ENCODE assay signal across 1 cellular context in the genomic region with DNA sequence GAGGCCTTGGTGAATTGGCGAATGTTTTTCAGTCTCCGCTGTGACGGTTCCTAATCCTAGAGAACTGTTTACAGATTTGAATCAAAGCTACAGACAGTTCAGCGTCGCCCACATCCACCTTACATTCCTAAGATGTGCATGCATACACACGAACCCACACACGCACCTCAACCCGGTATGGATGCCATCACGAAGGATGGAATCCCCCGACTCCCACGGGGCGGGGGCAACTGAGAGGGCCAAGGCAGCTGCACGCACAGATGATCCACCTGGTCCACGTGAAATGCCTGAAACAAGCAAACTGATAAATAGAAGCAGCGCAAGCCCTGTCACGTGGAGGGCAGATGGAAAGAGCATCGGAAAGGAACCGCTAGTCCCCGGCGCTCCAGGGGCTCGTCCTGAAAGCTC.
TF ChIP-seq lines count a peak whose summit lies in the region.

No MANE protein-coding gene starts in this region.

TF ChIP-seq in HepG2, 621 proteins besides CTCF, POLR2A, EP300 and RAD21 (continued from another document and continues in another):
- TF ChIP-seq PBX3 (CRISPR knock-in tag; IDR thresholded peaks at IDR 0.05; ENCODE audit: borderline replicate concordance) = no peak
- no peak for TF ChIP-seq ZNF180 (CRISPR knock-in tag; IDR thresholded peaks at IDR 0.05; ENCODE audit: borderline replicate concordance, low read depth)
- TF ChIP-seq ZNF552 (CRISPR knock-in tag; IDR thresholded peaks at IDR 0.05; ENCODE audit: borderline replicate concordance) = no peak
- TF ChIP-seq ZKSCAN5 (CRISPR knock-in tag; IDR thresholded peaks at IDR 0.05) = 0 out of 2 replicates have a peak, but pooled peaks have one; percentile 5
- no peak for TF ChIP-seq ZBTB42 (CRISPR knock-in tag; IDR thresholded peaks at IDR 0.05)
- TF ChIP-seq, protein P1, sequence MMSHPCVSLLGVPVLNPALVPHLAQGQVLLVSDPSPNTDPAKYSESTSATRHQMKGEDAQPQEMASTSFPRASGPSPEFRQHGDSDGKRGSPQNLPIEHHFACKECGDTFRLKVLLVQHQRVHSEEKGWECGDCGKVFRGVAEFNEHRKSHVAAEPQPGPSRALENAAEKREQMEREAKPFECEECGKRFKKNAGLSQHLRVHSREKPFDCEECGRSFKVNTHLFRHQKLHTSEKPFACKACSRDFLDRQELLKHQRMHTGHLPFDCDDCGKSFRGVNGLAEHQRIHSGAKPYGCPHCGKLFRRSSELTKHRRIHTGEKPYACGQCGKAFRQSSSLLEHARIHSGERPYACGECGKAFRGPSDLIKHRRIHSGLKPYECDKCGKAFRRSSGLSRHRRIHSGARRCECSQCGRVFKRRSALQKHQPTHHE (CRISPR knock-in tag; IDR thresholded peaks at IDR 0.05; ENCODE audit: borderline replicate concordance) = 0 out of 2 replicates have a peak, but pooled peaks have one; percentile 13
- TF ChIP-seq AHR (CRISPR knock-in tag; IDR thresholded peaks at IDR 0.05) = no peak
- TF ChIP-seq, protein P2, sequence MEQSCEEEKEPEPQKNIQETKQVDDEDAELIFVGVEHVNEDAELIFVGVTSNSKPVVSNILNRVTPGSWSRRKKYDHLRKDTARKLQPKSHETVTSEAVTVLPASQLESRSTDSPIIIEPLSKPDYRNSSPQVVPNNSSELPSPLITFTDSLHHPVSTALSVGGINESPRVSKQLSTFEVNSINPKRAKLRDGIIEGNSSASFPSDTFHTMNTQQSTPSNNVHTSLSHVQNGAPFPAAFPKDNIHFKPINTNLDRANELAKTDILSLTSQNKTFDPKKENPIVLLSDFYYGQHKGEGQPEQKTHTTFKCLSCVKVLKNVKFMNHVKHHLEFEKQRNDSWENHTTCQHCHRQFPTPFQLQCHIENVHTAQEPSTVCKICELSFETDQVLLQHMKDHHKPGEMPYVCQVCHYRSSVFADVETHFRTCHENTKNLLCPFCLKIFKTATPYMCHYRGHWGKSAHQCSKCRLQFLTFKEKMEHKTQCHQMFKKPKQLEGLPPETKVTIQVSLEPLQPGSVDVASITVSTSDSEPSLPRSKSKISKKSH (CRISPR knock-in tag; IDR thresholded peaks at IDR 0.05; ENCODE audit: borderline replicate concordance) = no peak; the same call in 1 of the 2 replicates
- TF ChIP-seq, protein P3, sequence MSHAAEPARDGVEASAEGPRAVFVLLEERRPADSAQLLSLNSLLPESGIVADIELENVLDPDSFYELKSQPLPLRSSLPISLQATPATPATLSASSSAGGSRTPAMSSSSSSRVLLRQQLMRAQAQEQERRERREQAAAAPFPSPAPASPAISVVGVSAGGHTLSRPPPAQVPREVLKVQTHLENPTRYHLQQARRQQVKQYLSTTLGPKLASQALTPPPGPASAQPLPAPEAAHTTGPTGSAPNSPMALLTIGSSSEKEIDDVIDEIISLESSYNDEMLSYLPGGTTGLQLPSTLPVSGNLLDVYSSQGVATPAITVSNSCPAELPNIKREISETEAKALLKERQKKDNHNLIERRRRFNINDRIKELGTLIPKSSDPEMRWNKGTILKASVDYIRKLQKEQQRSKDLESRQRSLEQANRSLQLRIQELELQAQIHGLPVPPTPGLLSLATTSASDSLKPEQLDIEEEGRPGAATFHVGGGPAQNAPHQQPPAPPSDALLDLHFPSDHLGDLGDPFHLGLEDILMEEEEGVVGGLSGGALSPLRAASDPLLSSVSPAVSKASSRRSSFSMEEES (CRISPR knock-in tag; IDR thresholded peaks at IDR 0.05) = 0 out of 2 replicates have a peak, but pooled peaks have one; percentile 0
- no peak for TF ChIP-seq FOXA1 (IDR thresholded peaks at IDR 0.05)
- TF ChIP-seq FOXA1 (CRISPR knock-in tag; IDR thresholded peaks at IDR 0.05) = no peak
- 0 out of 2 replicates have a peak, but pooled peaks have one; percentile 3 for TF ChIP-seq RXRA (CRISPR knock-in tag; IDR thresholded peaks at IDR 0.05)
- no peak for TF ChIP-seq KDM6A (CRISPR knock-in tag; IDR thresholded peaks at IDR 0.05; ENCODE audit: low read depth)
- no peak for TF ChIP-seq IRF2 (CRISPR knock-in tag; IDR thresholded peaks at IDR 0.05)
- TF ChIP-seq STAT5B (CRISPR knock-in tag; IDR thresholded peaks at IDR 0.05) = no peak
- peak; percentile 3; the same call in 1 of the 2 replicates for TF ChIP-seq CBFB (CRISPR knock-in tag; IDR thresholded peaks at IDR 0.05)
- TF ChIP-seq, protein P4, sequence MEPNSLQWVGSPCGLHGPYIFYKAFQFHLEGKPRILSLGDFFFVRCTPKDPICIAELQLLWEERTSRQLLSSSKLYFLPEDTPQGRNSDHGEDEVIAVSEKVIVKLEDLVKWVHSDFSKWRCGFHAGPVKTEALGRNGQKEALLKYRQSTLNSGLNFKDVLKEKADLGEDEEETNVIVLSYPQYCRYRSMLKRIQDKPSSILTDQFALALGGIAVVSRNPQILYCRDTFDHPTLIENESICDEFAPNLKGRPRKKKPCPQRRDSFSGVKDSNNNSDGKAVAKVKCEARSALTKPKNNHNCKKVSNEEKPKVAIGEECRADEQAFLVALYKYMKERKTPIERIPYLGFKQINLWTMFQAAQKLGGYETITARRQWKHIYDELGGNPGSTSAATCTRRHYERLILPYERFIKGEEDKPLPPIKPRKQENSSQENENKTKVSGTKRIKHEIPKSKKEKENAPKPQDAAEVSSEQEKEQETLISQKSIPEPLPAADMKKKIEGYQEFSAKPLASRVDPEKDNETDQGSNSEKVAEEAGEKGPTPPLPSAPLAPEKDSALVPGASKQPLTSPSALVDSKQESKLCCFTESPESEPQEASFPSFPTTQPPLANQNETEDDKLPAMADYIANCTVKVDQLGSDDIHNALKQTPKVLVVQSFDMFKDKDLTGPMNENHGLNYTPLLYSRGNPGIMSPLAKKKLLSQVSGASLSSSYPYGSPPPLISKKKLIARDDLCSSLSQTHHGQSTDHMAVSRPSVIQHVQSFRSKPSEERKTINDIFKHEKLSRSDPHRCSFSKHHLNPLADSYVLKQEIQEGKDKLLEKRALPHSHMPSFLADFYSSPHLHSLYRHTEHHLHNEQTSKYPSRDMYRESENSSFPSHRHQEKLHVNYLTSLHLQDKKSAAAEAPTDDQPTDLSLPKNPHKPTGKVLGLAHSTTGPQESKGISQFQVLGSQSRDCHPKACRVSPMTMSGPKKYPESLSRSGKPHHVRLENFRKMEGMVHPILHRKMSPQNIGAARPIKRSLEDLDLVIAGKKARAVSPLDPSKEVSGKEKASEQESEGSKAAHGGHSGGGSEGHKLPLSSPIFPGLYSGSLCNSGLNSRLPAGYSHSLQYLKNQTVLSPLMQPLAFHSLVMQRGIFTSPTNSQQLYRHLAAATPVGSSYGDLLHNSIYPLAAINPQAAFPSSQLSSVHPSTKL (CRISPR knock-in tag; IDR thresholded peaks at IDR 0.05) = no peak
- no peak for TF ChIP-seq NR3C1 (CRISPR knock-in tag; IDR thresholded peaks at IDR 0.05)
- TF ChIP-seq, protein P5, sequence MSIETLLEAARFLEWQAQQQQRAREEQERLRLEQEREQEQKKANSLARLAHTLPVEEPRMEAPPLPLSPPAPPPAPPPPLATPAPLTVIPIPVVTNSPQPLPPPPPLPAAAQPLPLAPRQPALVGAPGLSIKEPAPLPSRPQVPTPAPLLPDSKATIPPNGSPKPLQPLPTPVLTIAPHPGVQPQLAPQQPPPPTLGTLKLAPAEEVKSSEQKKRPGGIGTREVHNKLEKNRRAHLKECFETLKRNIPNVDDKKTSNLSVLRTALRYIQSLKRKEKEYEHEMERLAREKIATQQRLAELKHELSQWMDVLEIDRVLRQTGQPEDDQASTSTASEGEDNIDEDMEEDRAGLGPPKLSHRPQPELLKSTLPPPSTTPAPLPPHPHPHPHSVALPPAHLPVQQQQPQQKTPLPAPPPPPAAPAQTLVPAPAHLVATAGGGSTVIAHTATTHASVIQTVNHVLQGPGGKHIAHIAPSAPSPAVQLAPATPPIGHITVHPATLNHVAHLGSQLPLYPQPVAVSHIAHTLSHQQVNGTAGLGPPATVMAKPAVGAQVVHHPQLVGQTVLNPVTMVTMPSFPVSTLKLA (IDR thresholded peaks at IDR 0.05) = 0 out of 2 replicates have a peak, but pooled peaks have one; percentile 41
- TF ChIP-seq, protein P6, sequence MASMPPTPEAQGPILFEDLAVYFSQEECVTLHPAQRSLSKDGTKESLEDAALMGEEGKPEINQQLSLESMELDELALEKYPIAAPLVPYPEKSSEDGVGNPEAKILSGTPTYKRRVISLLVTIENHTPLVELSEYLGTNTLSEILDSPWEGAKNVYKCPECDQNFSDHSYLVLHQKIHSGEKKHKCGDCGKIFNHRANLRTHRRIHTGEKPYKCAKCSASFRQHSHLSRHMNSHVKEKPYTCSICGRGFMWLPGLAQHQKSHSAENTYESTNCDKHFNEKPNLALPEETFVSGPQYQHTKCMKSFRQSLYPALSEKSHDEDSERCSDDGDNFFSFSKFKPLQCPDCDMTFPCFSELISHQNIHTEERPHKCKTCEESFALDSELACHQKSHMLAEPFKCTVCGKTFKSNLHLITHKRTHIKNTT (CRISPR knock-in tag; IDR thresholded peaks at IDR 0.05) = no peak
- TF ChIP-seq ZNF260 (CRISPR knock-in tag; IDR thresholded peaks at IDR 0.05; ENCODE audit: borderline replicate concordance, low read depth) = no peak
- TF ChIP-seq PREB (CRISPR knock-in tag; IDR thresholded peaks at IDR 0.05) = no peak
- TF ChIP-seq ZSCAN22 (CRISPR knock-in tag; IDR thresholded peaks at IDR 0.05) = no peak
- no peak for TF ChIP-seq NFIB (CRISPR knock-in tag; IDR thresholded peaks at IDR 0.05; ENCODE audit: borderline replicate concordance)
- no peak for TF ChIP-seq MEIS2 (CRISPR knock-in tag; IDR thresholded peaks at IDR 0.05)
- TF ChIP-seq SALL1 (CRISPR knock-in tag; IDR thresholded peaks at IDR 0.05) = no peak
- TF ChIP-seq, protein P7, sequence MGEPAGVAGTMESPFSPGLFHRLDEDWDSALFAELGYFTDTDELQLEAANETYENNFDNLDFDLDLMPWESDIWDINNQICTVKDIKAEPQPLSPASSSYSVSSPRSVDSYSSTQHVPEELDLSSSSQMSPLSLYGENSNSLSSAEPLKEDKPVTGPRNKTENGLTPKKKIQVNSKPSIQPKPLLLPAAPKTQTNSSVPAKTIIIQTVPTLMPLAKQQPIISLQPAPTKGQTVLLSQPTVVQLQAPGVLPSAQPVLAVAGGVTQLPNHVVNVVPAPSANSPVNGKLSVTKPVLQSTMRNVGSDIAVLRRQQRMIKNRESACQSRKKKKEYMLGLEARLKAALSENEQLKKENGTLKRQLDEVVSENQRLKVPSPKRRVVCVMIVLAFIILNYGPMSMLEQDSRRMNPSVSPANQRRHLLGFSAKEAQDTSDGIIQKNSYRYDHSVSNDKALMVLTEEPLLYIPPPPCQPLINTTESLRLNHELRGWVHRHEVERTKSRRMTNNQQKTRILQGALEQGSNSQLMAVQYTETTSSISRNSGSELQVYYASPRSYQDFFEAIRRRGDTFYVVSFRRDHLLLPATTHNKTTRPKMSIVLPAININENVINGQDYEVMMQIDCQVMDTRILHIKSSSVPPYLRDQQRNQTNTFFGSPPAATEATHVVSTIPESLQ (CRISPR knock-in tag; conservative IDR thresholded peaks at IDR 0.05) = no peak
- TF ChIP-seq ZNF101 (CRISPR knock-in tag; IDR thresholded peaks at IDR 0.05; ENCODE audit: borderline replicate concordance, low read depth) = no peak
- 0 out of 2 replicates have a peak, but pooled peaks have one; percentile 6 for TF ChIP-seq KMT2B (CRISPR knock-in tag; IDR thresholded peaks at IDR 0.05)
- TF ChIP-seq, protein P8, sequence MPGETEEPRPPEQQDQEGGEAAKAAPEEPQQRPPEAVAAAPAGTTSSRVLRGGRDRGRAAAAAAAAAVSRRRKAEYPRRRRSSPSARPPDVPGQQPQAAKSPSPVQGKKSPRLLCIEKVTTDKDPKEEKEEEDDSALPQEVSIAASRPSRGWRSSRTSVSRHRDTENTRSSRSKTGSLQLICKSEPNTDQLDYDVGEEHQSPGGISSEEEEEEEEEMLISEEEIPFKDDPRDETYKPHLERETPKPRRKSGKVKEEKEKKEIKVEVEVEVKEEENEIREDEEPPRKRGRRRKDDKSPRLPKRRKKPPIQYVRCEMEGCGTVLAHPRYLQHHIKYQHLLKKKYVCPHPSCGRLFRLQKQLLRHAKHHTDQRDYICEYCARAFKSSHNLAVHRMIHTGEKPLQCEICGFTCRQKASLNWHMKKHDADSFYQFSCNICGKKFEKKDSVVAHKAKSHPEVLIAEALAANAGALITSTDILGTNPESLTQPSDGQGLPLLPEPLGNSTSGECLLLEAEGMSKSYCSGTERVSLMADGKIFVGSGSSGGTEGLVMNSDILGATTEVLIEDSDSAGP (CRISPR knock-in tag; IDR thresholded peaks at IDR 0.05; ENCODE audit: borderline replicate concordance) = no peak
- no peak for TF ChIP-seq ZNF460 (CRISPR knock-in tag; IDR thresholded peaks at IDR 0.05; ENCODE audit: borderline replicate concordance)
- no peak for TF ChIP-seq ZNF546 (CRISPR knock-in tag; conservative IDR thresholded peaks at IDR 0.05)
- no peak for TF ChIP-seq ZNF557 (CRISPR knock-in tag; IDR thresholded peaks at IDR 0.05)
- TF ChIP-seq TAF15 (IDR thresholded peaks at IDR 0.05; ENCODE audit: low read depth, low read length, poor library complexity, severe bottlenecking) = no peak
- TF ChIP-seq USF2 (IDR thresholded peaks at IDR 0.05; ENCODE audit: low read depth, low read length) = peak; percentile 62; the same call in 1 of the 2 replicates
- TF ChIP-seq USF2 (CRISPR knock-in tag; IDR thresholded peaks at IDR 0.05; ENCODE audit: borderline replicate concordance) = no peak; the same call in 1 of the 2 replicates
